In genomic region chr1:27934818-27935549, GRCh38 we compare ENCODE assay signal across 8 cellular contexts. TPM values are rescaled to one million over a fixed set of nuclear protein-coding genes. Genes with fewer than 3 reads are reported as not detected.
DNase-seq lines count a peak whose midpoint lies in the region; TF ChIP-seq lines count a peak whose summit lies in the region.

TSS of gene SMPDL3B (plus strand) at chr1:27935000. CDS start at chr1:27935184, 184 bp downstream.

- H3F3A ChIP-seq in GM23248 (ENCODE audit: insufficient read depth) = no peaks in the 10 kb centered on the region
- no peaks in the 10 kb centered on the region; the same call in 1 of the 2 replicates for H3F3A ChIP-seq in PC-9 (ENCODE audit: insufficient read depth, low read depth)

- peaks cover 16% of the 10 kb centered on the region for H3K27me3 ChIP-seq in AG04450 (ENCODE audit: control insufficient read depth, insufficient read depth, low read length)
- no peaks in the 10 kb centered on the region for H3K27me3 ChIP-seq in GM23248 (replicated peaks; ENCODE audit: insufficient read depth)
- no peaks in the 10 kb centered on the region for H3K27me3 ChIP-seq in PC-9 (ENCODE audit: insufficient read depth, low read depth)
- no peaks in the 10 kb centered on the region for H3K27me3 ChIP-seq in endodermal cell (ENCODE audit: control insufficient read depth, insufficient read depth, low read length, poor library complexity, severe bottlenecking)

- H3K9me3 Mint-ChIP-seq in endodermal cell = no peaks in the 10 kb centered on the region
- H3K9me3 Mint-ChIP-seq in progenitor cell of endocrine pancreas (ENCODE audit: low read depth) = no peaks in the 10 kb centered on the region

- H4K20me1 ChIP-seq in GM23248 (ENCODE audit: insufficient read depth) (no peaks in the 10 kb centered on the region), PC-9 (ENCODE audit: insufficient read depth) (no peaks in the 10 kb centered on the region)

- CTCF ChIA-PET in AG04450 (lab: Charles Lee) (no interaction called here), PC-9 (lab: Charles Lee) (interaction anchor here (0.7 kb wide), 1 partner anchor 182 kb away, joined by 5 read pairs; no protein-coding TSS in a partner anchor)

- WGBS in GM23248 (ENCODE audit: low coverage in 1 of 2, low lambda C conversion rate in 2 of 2, missing lambda C conversion rate in 2 of 2), 2 experiments = 4 to 5% methylated on average over 16 of the region's 16 CpGs
- WGBS in endodermal cell (ENCODE audit: insufficient coverage in 1 of 2, insufficient read length in 1 of 2), 2 experiments = 14 to 26% methylated on average over 11 to 16 of the region's 16 CpGs

- BruUV-seq in PC-9 (replicated peaks; lab: Mats Ljungman, UMichigan) = TSS peak; percentile 78

- H3K27ac ChIP-seq in AG04450 (ENCODE audit: low read depth, low read length) (no peak within 1 kb of the TSS), GM23248 (no peak within 1 kb of the TSS), PC-9 (peak within 1 kb of the TSS; percentile 14; the same call in 1 of the 2 replicates), endodermal cell (ENCODE audit: low read depth, low read length) (no peak within 1 kb of the TSS)

- no peak within 1 kb of the TSS for H3K4me2 ChIP-seq in GM23248 (ENCODE audit: unreplicated experiment)
- H3K4me2 ChIP-seq in PC-9 = peak within 1 kb of the TSS; percentile 79

- H3K27me3 Mint-ChIP-seq in endodermal cell (ENCODE audit: insufficient read depth) = peaks cover 6% of the 10 kb centered on the region
- H3K27me3 Mint-ChIP-seq in progenitor cell of endocrine pancreas = peaks cover 6% of the 10 kb centered on the region

- TF ChIP-seq CTCF in AG04450 (IDR thresholded peaks at IDR 0.05; ENCODE audit: low read depth, low read length) (0 out of 2 replicates have a peak, but pooled peaks have one; percentile 2), PC-9 (conservative IDR thresholded peaks at IDR 0.05) (peak; percentile 31; the same call in 1 of the 2 replicates), endodermal cell (conservative IDR thresholded peaks at IDR 0.05) (peak; percentile 65), progenitor cell of endocrine pancreas (IDR thresholded peaks at IDR 0.05; ENCODE audit: unreplicated experiment) (peak; percentile 46)

- H3K36me3 Mint-ChIP-seq in endodermal cell (ENCODE audit: low read depth) = peaks cover 2% of the 10 kb centered on the region
- no peaks in the 10 kb centered on the region for H3K36me3 Mint-ChIP-seq in progenitor cell of endocrine pancreas (ENCODE audit: insufficient read depth)

- H3K36me3 ChIP-seq in GM23248 (ENCODE audit: low read depth) (no peaks in the 10 kb centered on the region), PC-9 (ENCODE audit: low read depth) (no peaks in the 10 kb centered on the region), endodermal cell (ENCODE audit: control insufficient read depth, insufficient read depth, low read length) (no peaks in the 10 kb centered on the region)

- H3K4me3 ChIP-seq in AG04450 (ENCODE audit: low read depth, low read length) = peak within 1 kb of the TSS; percentile 12; the same call in 1 of the 2 replicates
- H3K4me3 ChIP-seq in GM23248 = 0 out of 2 replicates have a peak within 1 kb of the TSS, but pooled peaks have one; percentile 5
- peak within 1 kb of the TSS; percentile 58 for H3K4me3 ChIP-seq in PC-9
- peak within 1 kb of the TSS; percentile 84 for H3K4me3 ChIP-seq in endodermal cell (ENCODE audit: low read length)

- H3K4me1 ChIP-seq in GM23248 (ENCODE audit: insufficient read depth) = peaks cover 5% of the 10 kb centered on the region; the same call in 1 of the 2 replicates
- peaks cover 11% of the 10 kb centered on the region for H3K4me1 ChIP-seq in PC-9 (replicated peaks; ENCODE audit: insufficient read depth)
- no peaks in the 10 kb centered on the region for H3K4me1 ChIP-seq in endodermal cell (ENCODE audit: control insufficient read depth, insufficient read depth, low read length)

- in situ Hi-C loops in GM23248 (cut with MboI) = no loop called here

- DNase-seq in AG04450 (ENCODE audit: low read depth, low spot score) (no peak), GM23248 (peak; percentile 19), PC-9 (peak; percentile 73 to 81), endodermal cell (peak; percentile 97), progenitor cell of endocrine pancreas (ENCODE audit: low spot score, unreplicated experiment) (peak; percentile 68), cortex of kidney (lab: John Stamatoyannopoulos, UW) (no peak), NCI-H2196 (lab: John Stamatoyannopoulos, UW; ENCODE audit: unreplicated experiment) (no peak)
- DNase-seq in activated effector memory CD4-positive, alpha-beta T cell treated with anti-CD3 and anti-CD28 coated beads, Interleukin-2, amount 50 U/mL, for 16 hours = no peak

- no peaks in the 10 kb centered on the region for H3K9me3 ChIP-seq in AG04450 (ENCODE audit: control insufficient read depth, insufficient read depth, low read length)
- H3K9me3 ChIP-seq in GM23248 (ENCODE audit: low read depth) = no peaks in the 10 kb centered on the region
- H3K9me3 ChIP-seq in PC-9 (ENCODE audit: insufficient read depth, low read depth) = no peaks in the 10 kb centered on the region
- no peaks in the 10 kb centered on the region for H3K9me3 ChIP-seq in endodermal cell (ENCODE audit: control insufficient read depth, low read length)

- intact Hi-C loops in PC-9 (cut with micrococcal nuclease; ENCODE audit: unreplicated experiment) = no loop called here

- no peaks in the 10 kb centered on the region for H3K9me2 ChIP-seq in GM23248 (ENCODE audit: insufficient read depth)
- no peaks in the 10 kb centered on the region for H3K9me2 ChIP-seq in PC-9 (ENCODE audit: insufficient read depth)

- POLR2A ChIA-PET in AG04450 (lab: Yijun Ruan, JAX) (no interaction called here), PC-9 (lab: Charles Lee; ENCODE audit: unreplicated experiment) (interaction anchor here (0.6 kb wide), 1 partner anchor 35 kb away, joined by 8 read pairs; no protein-coding TSS in a partner anchor)

- peak within 1 kb of the TSS; percentile 57 for H2AFZ ChIP-seq in GM23248
- H2AFZ ChIP-seq in PC-9 = peak within 1 kb of the TSS; percentile 87

- H3K4me1 Mint-ChIP-seq in endodermal cell (peaks cover 29% of the 10 kb centered on the region), progenitor cell of endocrine pancreas (ENCODE audit: low read depth) (peaks cover 12% of the 10 kb centered on the region)

- H3K4me3 Mint-ChIP-seq in endodermal cell (peak within 1 kb of the TSS; percentile 66), progenitor cell of endocrine pancreas (ENCODE audit: low read depth) (peak within 1 kb of the TSS; percentile 85)

- peak within 1 kb of the TSS; percentile 89 for H3K27ac Mint-ChIP-seq in endodermal cell
- H3K27ac Mint-ChIP-seq in progenitor cell of endocrine pancreas = peak within 1 kb of the TSS; percentile 96

- no peaks in the 10 kb centered on the region for H3K79me2 ChIP-seq in GM23248 (ENCODE audit: insufficient read depth)
- no peaks in the 10 kb centered on the region for H3K79me2 ChIP-seq in PC-9 (ENCODE audit: low read depth)

- H3K9ac ChIP-seq in GM23248 (no peak within 1 kb of the TSS), endodermal cell (ENCODE audit: extremely low read depth, low read length, poor library complexity, severe bottlenecking) (peak within 1 kb of the TSS; percentile 68)

RNA-seq across cellular contexts. Expression of gene SMPDL3B, which starts in this region (rescaled TPM):
- polyA plus RNA-seq in AG04450 (2011; rRNA removed) = 0.05 and 0.07 TPM in 2 replicates
- not detected in 2 replicates for polyA minus RNA-seq in AG04450 (2011; rRNA and poly(A)+ RNA removed)
- total RNA-seq in GM23248 (2014; rRNA removed; shearing (Covaris generic)) = not detected in 2 replicates
- polyA plus RNA-seq in GM23248 (2016; fragmentation: Nextera tagmentation; extraction: Ambion mirVana) = not detected in 2 replicates
- total RNA-seq in PC-9 (2021) = 26.5 and 29.2 TPM in 2 replicates
- total RNA-seq in endodermal cell = 10 to 100 TPM; 10.1 to 11.8 TPM
- polyA plus RNA-seq in endodermal cell (2013, experiment 1 of 2) = 4.8 TPM
- 2.7 TPM for polyA plus RNA-seq in endodermal cell (2013, experiment 2 of 2)
- total RNA-seq in progenitor cell of endocrine pancreas = 18.5 and 19.0 TPM in 2 replicates

Comparison
In these comparisons a context has a peak if more than half of its experiments do, and no peak if none do; other contexts are left out.
1. RNA of gene SMPDL3B (total RNA-seq): 26.5 to 29.2 TPM in PC-9, 18.5 to 19.0 TPM in progenitor cell of endocrine pancreas and 10.1 to 11.8 TPM in endodermal cell; not detected in GM23248; every median in the first group is over 10 times any median in the second.
2. Peak in DNase-seq and H3K4me3 ChIP-seq in GM23248; RNA of the gene not detected or under 1 TPM.
3. DNase-seq: peak in PC-9 (2 of 2), endodermal cell (single experiment) and progenitor cell of endocrine pancreas (single experiment); none in AG04450 (single experiment), cortex of kidney (single experiment), activated effector memory CD4-positive, alpha-beta T cell treated with anti-CD3 and anti-CD28 coated beads, Interleukin-2, amount 50 U/mL, for 16 hours (single experiment) and NCI-H2196 (single experiment).
4. H3K4me3 ChIP-seq: peak in every context shown above with its lines; median percentile 84 in endodermal cell; 58 in PC-9; 12 in AG04450; 5 in GM23248.
5. CTCF ChIP-seq: peak in every context shown above with its lines; median percentile 65 in endodermal cell; 46 in progenitor cell of endocrine pancreas; 31 in PC-9; 2 in AG04450.